Comparison of ENCODE assay signal across 38 cellular contexts in the genomic region with DNA sequence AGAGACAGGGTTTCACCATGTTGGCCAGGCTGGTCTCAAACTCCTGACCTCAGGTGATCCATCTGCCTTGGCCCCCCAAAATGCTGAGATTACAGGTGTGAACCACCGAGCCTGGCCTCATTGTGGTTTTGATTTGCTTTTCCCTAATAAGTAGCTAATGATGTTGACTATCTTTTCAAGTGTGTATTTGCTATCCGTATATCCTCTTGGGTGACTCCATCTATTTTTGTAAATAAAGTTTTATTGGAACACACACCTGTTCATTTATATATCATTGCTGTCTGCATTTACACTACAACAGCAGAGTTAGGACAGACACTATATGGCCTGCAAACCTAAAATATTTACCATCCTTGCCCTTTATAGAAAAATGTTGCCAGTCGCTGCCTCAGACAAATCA. TPM values are rescaled to one million over a fixed set of nuclear protein-coding genes. Genes with fewer than 3 reads are reported as not detected.
DNase-seq lines count a peak whose midpoint lies in the region; ATAC-seq, FAIRE-seq and TF ChIP-seq lines count a peak whose summit lies in the region.
"Had no signal": no experiment of that assay in that cellular context is flagged by ENCODE, and none has a peak within 500 bp of the region (broad histone marks: within the 10 kb centered on the region; RNA-seq: fewer than 3 reads in every experiment).

No MANE protein-coding gene starts in this region.

- H3K36me3 ChIP-seq in HepG2 (replicated peaks in 1 of 2; ENCODE audit: control insufficient read depth in 1 of 2, insufficient read depth in 2 of 2, low read length in 2 of 2) = no peaks in the 10 kb centered on the region
- H3K36me3 ChIP-seq in right lobe of liver = no peaks in the 10 kb centered on the region
- H3K36me3 ChIP-seq in GM12878 (ENCODE audit: control insufficient read depth in 2 of 2, insufficient read depth in 2 of 2, low read length in 1 of 2) = no peaks in the 10 kb centered on the region
- no peaks in the 10 kb centered on the region for H3K36me3 ChIP-seq in K562 (ENCODE audit: control insufficient read depth, insufficient read depth, low read length)
- H3K36me3 ChIP-seq in gastrocnemius medialis = no peaks in the 10 kb centered on the region
- H3K36me3 ChIP-seq: BE2C; BLaER1; BLaER1 treated with 17β-estradiol and CSF1 and Interleukin-3, amounts not matched to agents 10 nM and 100 nM had no signal

- H3K27me3 ChIP-seq in HepG2 (ENCODE audit: control insufficient read depth in 1 of 2, insufficient read depth in 2 of 2, low read length in 2 of 2) = peaks cover 0 to 5% of the 10 kb centered on the region in 2 experiments; a peak in 2 of 5 replicates
- no peaks in the 10 kb centered on the region for H3K27me3 ChIP-seq in right lobe of liver
- no peaks in the 10 kb centered on the region; a peak in 1 of 4 replicates for H3K27me3 ChIP-seq in GM12878 (replicated peaks in 1 of 2; ENCODE audit: control insufficient read depth in 2 of 2, insufficient read depth in 2 of 2, low read length in 1 of 2)
- peaks cover 5 to 8% of the 10 kb centered on the region in 2 experiments; a peak in 4 of 5 replicates for H3K27me3 ChIP-seq in K562 (ENCODE audit: control insufficient read depth in 2 of 2, insufficient read depth in 2 of 2, low read length in 2 of 2)
- peaks cover 4 to 8% (median 6%) of the 10 kb centered on the region in 3 donors for H3K27me3 ChIP-seq in gastrocnemius medialis
- H3K27me3 ChIP-seq: BE2C, BLaER1 had no signal

- DNase-seq in HepG2 (ENCODE audit: low spot score) = no peak
- DNase-seq in right lobe of liver = no peak
- peak; percentile 43 for DNase-seq in NCI-H774 (lab: John Stamatoyannopoulos, UW)
- DNase-seq in GM12878 (ENCODE audit: low read depth, low spot score) = no peak
- DNase-seq in K562 (ENCODE audit: extremely low read depth in 1 of 4, low spot score in 3 of 4) = no peak
- DNase-seq in gastrocnemius medialis = no peak
- no peak for DNase-seq in SW480 (ENCODE audit: low spot score)
- DNase-seq in islet precursor cell = no peak
- DNase-seq: 8988T; ACHN; AML-193; BE2C; C1 segment of cervical spinal cord; Caco-2; Calu3; CD4-positive, alpha-beta memory T cell; CD4-positive, alpha-beta T cell; CD4-positive, CD25-positive, alpha-beta regulatory T cell; CD8-positive, alpha-beta memory T cell; CD8-positive, alpha-beta T cell; COR-L47; DMS 273 treated with DMSO at 0.1 percent for 48 hours; DMS153; DMS53; DMS79; DMS79 treated with DMSO at 0.1 percent for 48 hours; DND-41; EL had no signal

- FAIRE-seq in HepG2 (lab: Jason Lieb, UNC) (no peak), GM12878 (lab: Jason Lieb, UNC) (no peak), K562 (lab: Jason Lieb, UNC) (no peak)
- FAIRE-seq: A204.1, A549, D721Med had no signal

- SMC1A ChIA-PET in GM12878 (lab: Charles Lee; ENCODE audit: uncharacterized antibody, unreplicated experiment) = no interaction called here

- H3K27ac ChIP-seq in HepG2 (ENCODE audit: extremely low read length, insufficient read depth, low read length) (no peak overlapping the region), right lobe of liver (no peak overlapping the region), GM12878 (ENCODE audit: control insufficient read depth, insufficient read depth) (no peak overlapping the region), K562 (ENCODE audit: extremely low read depth, low read depth, low read length) (no peak overlapping the region), gastrocnemius medialis (no peak overlapping the region)
- H3K27ac ChIP-seq: 22Rv1; A549; BLaER1; BLaER1 treated with 17β-estradiol and CSF1 and Interleukin-3, amounts not matched to agents 10 nM and 100 nM; C4-2B had no signal

- no peak for TF ChIP-seq POLR2A in HepG2 (IDR thresholded peaks at IDR 0.05; ENCODE audit: insufficient read depth in 1 of 2, low read depth in 2 of 2, low read length in 2 of 2)
- TF ChIP-seq POLR2A in right lobe of liver (IDR thresholded peaks at IDR 0.05) = no peak
- TF ChIP-seq POLR2A in GM12878 (IDR thresholded peaks at IDR 0.05; ENCODE audit: low read depth, low read length) = no peak
- no peak for TF ChIP-seq POLR2A in K562 (conservative IDR thresholded peaks at IDR 0.05)
- no peak for TF ChIP-seq POLR2A in gastrocnemius medialis (IDR thresholded peaks at IDR 0.05)

- RAD21 ChIA-PET in GM12878 (lab: Charles Lee; ENCODE audit: unreplicated experiment) = no interaction called here

- H3K79me2 ChIP-seq in HepG2 (ENCODE audit: insufficient read depth, low read length) (no peaks in the 10 kb centered on the region), GM12878 (ENCODE audit: control insufficient read depth, insufficient read depth, low read length) (no peaks in the 10 kb centered on the region), K562 (ENCODE audit: control insufficient read depth, insufficient read depth, low read length) (no peaks in the 10 kb centered on the region)

- intact Hi-C loops in HepG2 (cut with micrococcal nuclease; ENCODE audit: unreplicated experiment) = no loop called here
- intact Hi-C loops in right lobe of liver (cut with DNase I) = no loop called here
- intact Hi-C loops in GM12878 (cut with micrococcal nuclease; ENCODE audit: unreplicated experiment) = no loop called here
- intact Hi-C loops in K562 (cut with micrococcal nuclease) = no loop called here
- intact Hi-C loops in gastrocnemius medialis (cut with DNase I; ENCODE audit: low total_unique reads) = no loop called here

- ATAC-seq in HepG2 (no peak), right lobe of liver (no peak), GM12878 (no peak), K562 (no peak), gastrocnemius medialis (no peak)
- ATAC-seq: A549; CD8-positive, alpha-beta T cell had no signal

- H3K4me1 ChIP-seq in HepG2 (ENCODE audit: insufficient read depth, low read length) (no peaks in the 10 kb centered on the region), right lobe of liver (no peaks in the 10 kb centered on the region), GM12878 (ENCODE audit: control insufficient read depth, insufficient read depth, low read length) (no peaks in the 10 kb centered on the region), K562 (replicated peaks in 1 of 2; ENCODE audit: control insufficient read depth in 2 of 2, insufficient read depth in 2 of 2, low read length in 2 of 2) (peaks cover 0 to 6% of the 10 kb centered on the region in 2 experiments; a peak in 2 of 5 replicates), gastrocnemius medialis (no peaks in the 10 kb centered on the region)
- H3K4me1 ChIP-seq: A549, BE2C, Caco-2 had no signal

- TF ChIP-seq CTCF in HepG2 (CRISPR knock-in tag; IDR thresholded peaks at IDR 0.05) (no peak), right lobe of liver (IDR thresholded peaks at IDR 0.05) (no peak), GM12878 (IDR thresholded peaks at IDR 0.05 in 2 of 3, conservative IDR thresholded peaks at IDR 0.05 in 1 of 3; ENCODE audit: control insufficient read depth in 2 of 3, extremely low read depth in 1 of 3, insufficient read depth in 1 of 3, low read depth in 3 of 3, low read length in 3 of 3) (no peak), K562 (IDR thresholded peaks at IDR 0.05 in 2 of 3, conservative IDR thresholded peaks at IDR 0.05 in 1 of 3; ENCODE audit: insufficient read depth in 2 of 3, low read depth in 1 of 3, low read length in 3 of 3) (no peak), gastrocnemius medialis (IDR thresholded peaks at IDR 0.05 in 4 of 5, conservative IDR thresholded peaks at IDR 0.05 in 1 of 5) (no peak)

- H3K4me3 ChIP-seq in HepG2 (replicated peaks in 1 of 3; ENCODE audit: insufficient read depth in 1 of 3, low read depth in 2 of 3, low read length in 3 of 3) = no peak overlapping the region
- H3K4me3 ChIP-seq in right lobe of liver = no peak overlapping the region
- no peak overlapping the region for H3K4me3 ChIP-seq in GM12878
- H3K4me3 ChIP-seq in K562 = no peak overlapping the region
- H3K4me3 ChIP-seq in gastrocnemius medialis = no peak overlapping the region
- H3K4me3 ChIP-seq: A549; BLaER1; BLaER1 treated with 17β-estradiol and CSF1 and Interleukin-3, amounts not matched to agents 10 nM and 100 nM had no signal

- no peak overlapping the region for H2AFZ ChIP-seq in HepG2 (ENCODE audit: low read length)
- H2AFZ ChIP-seq in GM12878 (ENCODE audit: control insufficient read depth, low read depth, low read length) = no peak overlapping the region
- H2AFZ ChIP-seq in K562 (ENCODE audit: low read depth, low read length) = no peak overlapping the region

- in situ Hi-C loops in HepG2 (cut with HindIII; ENCODE audit: extremely low pct_ligation_motif_present, low pct_unique_long_range_greater_than_20kb) (no loop called here), GM12878 (cut with MboI) (no loop called here), K562 (cut with MboI) (no loop called here), gastrocnemius medialis (cut with MboI; ENCODE audit: low sequenced_read_pairs in 4 of 4) (no loop called here)

- no peaks in the 10 kb centered on the region for H3K9me3 ChIP-seq in HepG2 (ENCODE audit: low read length)
- no peaks in the 10 kb centered on the region for H3K9me3 ChIP-seq in right lobe of liver
- H3K9me3 ChIP-seq in GM12878 (replicated peaks; ENCODE audit: control insufficient read depth, insufficient read depth, low read length) = no peaks in the 10 kb centered on the region
- no peaks in the 10 kb centered on the region for H3K9me3 ChIP-seq in K562 (replicated peaks; ENCODE audit: control insufficient read depth, insufficient read depth, low read depth, low read length)
- no peaks in the 10 kb centered on the region for H3K9me3 ChIP-seq in gastrocnemius medialis
- H3K9me3 ChIP-seq: A549, BE2C, Caco-2 had no signal

- no peak overlapping the region for H3K4me2 ChIP-seq in HepG2 (ENCODE audit: low read depth, low read length)
- no peak overlapping the region for H3K4me2 ChIP-seq in GM12878 (ENCODE audit: control insufficient read depth, insufficient read depth)
- no peak overlapping the region for H3K4me2 ChIP-seq in K562 (ENCODE audit: insufficient read depth, low read length)
- H3K4me2 ChIP-seq: A549; BLaER1; BLaER1 treated with 17β-estradiol and CSF1 and Interleukin-3, amounts not matched to agents 10 nM and 100 nM had no signal

- H4K20me1 ChIP-seq in HepG2 (ENCODE audit: insufficient read depth, low read length) (no peaks in the 10 kb centered on the region), GM12878 (ENCODE audit: control insufficient read depth, insufficient read depth) (no peaks in the 10 kb centered on the region), K562 (replicated peaks; ENCODE audit: control insufficient read depth, insufficient read depth, low read length) (no peaks in the 10 kb centered on the region)
- H4K20me1 ChIP-seq: BLaER1; BLaER1 treated with 17β-estradiol and CSF1 and Interleukin-3, amounts not matched to agents 10 nM and 100 nM had no signal

- POLR2A ChIA-PET in HepG2 (lab: Yijun Ruan, JAX) (no interaction called here), GM12878 (lab: Charles Lee) (no interaction called here), K562 (lab: Yijun Ruan, JAX) (no interaction called here)

- TF ChIP-seq RAD21 in HepG2 (CRISPR knock-in tag; IDR thresholded peaks at IDR 0.05) (no peak), GM12878 (IDR thresholded peaks at IDR 0.05; ENCODE audit: insufficient read depth, low read depth, low read length) (no peak), K562 (CRISPR knock-in tag; conservative IDR thresholded peaks at IDR 0.05 in 1 of 2, IDR thresholded peaks at IDR 0.05 in 1 of 2) (no peak)

- H3K9me1 ChIP-seq in K562 (ENCODE audit: control insufficient read depth, insufficient read depth, low read length) = no peaks in the 10 kb centered on the region

- TF ChIP-seq EP300 in HepG2 (IDR thresholded peaks at IDR 0.05; ENCODE audit: low read depth in 2 of 2, low read length in 2 of 2) (no peak), HepG2 (CRISPR knock-in tag; IDR thresholded peaks at IDR 0.05; ENCODE audit: borderline replicate concordance) (no peak), GM12878 (IDR thresholded peaks at IDR 0.05; ENCODE audit: borderline replicate concordance in 1 of 2, control insufficient read depth in 1 of 2, low read depth in 2 of 2, low read length in 2 of 2) (no peak), K562 (IDR thresholded peaks at IDR 0.05; ENCODE audit: low read length) (no peak)

- H3K9ac ChIP-seq in HepG2 (ENCODE audit: insufficient read depth, low read depth, low read length) (no peak overlapping the region), GM12878 (ENCODE audit: control insufficient read depth, insufficient read depth, low read length) (no peak overlapping the region), K562 (ENCODE audit: insufficient read depth in 1 of 2, low read depth in 2 of 2, low read length in 2 of 2) (no peak overlapping the region)
- H3K9ac ChIP-seq: BLaER1; BLaER1 treated with 17β-estradiol and CSF1 and Interleukin-3, amounts not matched to agents 10 nM and 100 nM had no signal

- 24% methylated on average over 3 of the region's 3 CpGs for WGBS in HepG2 (ENCODE audit: low lambda C conversion rate)
- WGBS in right lobe of liver (ENCODE audit: insufficient coverage, low coverage, low lambda C conversion rate, missing lambda C conversion rate) = 79% methylated on average over 3 of the region's 3 CpGs
- WGBS in GM12878 (ENCODE audit: insufficient coverage, insufficient replicate concordance, low lambda C conversion rate, missing lambda C conversion rate) = 68% methylated on average over 3 of the region's 3 CpGs
- 6% methylated on average over 3 of the region's 3 CpGs for WGBS in K562 (ENCODE audit: insufficient coverage, low coverage, missing lambda C conversion rate)

- CTCF ChIA-PET in HepG2 (lab: Yijun Ruan, JAX; ENCODE audit: low intra/inter-chr PET ratio, low total read pairs) = no interaction called here
- CTCF ChIA-PET in GM12878 (lab: Yijun Ruan, JAX) = no interaction called here
- CTCF ChIA-PET in K562 (lab: Yijun Ruan, JAX; ENCODE audit: low intra/inter-chr PET ratio) = no interaction called here

- no TSS peak for BruUV-seq in HepG2 (replicated peaks; lab: Mats Ljungman, UMichigan)
- no TSS peak for BruUV-seq in GM12878 (replicated peaks; lab: Mats Ljungman, UMichigan)
- no TSS peak for BruUV-seq in K562 (replicated peaks; lab: Mats Ljungman, UMichigan)

RNA-seq across cellular contexts. Expression of a gene that starts 13.7 kb away (rescaled TPM):
- total RNA-seq in HepG2 (2016; rRNA removed; fragmentation: Illumina TruSeq; extraction: Trizol) (0.02 TPM in 1 of 2 replicates, not detected in the other), right lobe of liver (not detected), GM12878 (2014; rRNA removed) (not detected in 2 replicates), GM12878 (2014; rRNA removed; fragmentation: Illumina TruSeq; extraction: Trizol) (not detected in 2 replicates), GM12878 (2021) (not detected in 2 replicates), K562 (2014; rRNA removed) (0.05 TPM in 1 of 2 replicates, not detected in the other), K562 (2014; rRNA removed; fragmentation: Illumina TruSeq; extraction: Trizol) (0.04 TPM in 1 of 2 replicates, not detected in the other), K562 (2015; rRNA removed; fragmentation: Illumina TruSeq; extraction: Trizol) (not detected in 2 replicates), K562 (2021) (not detected in 2 replicates), gastrocnemius medialis (not detected)
- not detected in 2 replicates for total RNA-seq in HepG2 (2016; cell fraction: cytosol; rRNA removed; fragmentation: Illumina TruSeq; extraction: Trizol; ENCODE audit: low read depth)
- total RNA-seq in HepG2 (2016; cell fraction: insoluble cytoplasmic fraction; rRNA removed; fragmentation: Illumina TruSeq; extraction: Trizol) = 0.02 TPM in 1 of 2 replicates, not detected in the other
- not detected in 2 replicates for total RNA-seq in HepG2 (2016; cell fraction: membrane; rRNA removed; fragmentation: Illumina TruSeq; extraction: Trizol)
- total RNA-seq in HepG2 (2016; cell fraction: nucleus; rRNA removed; fragmentation: Illumina TruSeq; extraction: Trizol) = not detected in 2 replicates
- polyA plus RNA-seq in HepG2 (2011; rRNA removed) (0.03 TPM in 1 of 2 replicates, not detected in the other), GM12878 (2011; rRNA removed) (not detected in 2 replicates), GM12878 (2014; fragmentation: Illumina TruSeq; extraction: Trizol) (not detected in 2 replicates), GM12878 (2014; fragmentation: Nextera tagmentation; extraction: Ambion mirVana) (not detected), GM12878 (2014; rRNA removed) (not detected in 2 replicates), GM12878 (2016; fragmentation: Nextera tagmentation; extraction: Ambion mirVana) (not detected), K562 (2011; rRNA removed) (0.04 TPM in 1 of 2 replicates, not detected in the other), K562 (2014; fragmentation: Illumina TruSeq; extraction: Trizol) (not detected in 2 replicates), K562 (2014; fragmentation: Nextera tagmentation; extraction: Ambion mirVana) (not detected), K562 (2014; rRNA removed) (0.01 TPM in 1 of 2 replicates, not detected in the other)
- 0.01 TPM in 1 of 2 replicates, not detected in the other for polyA plus RNA-seq in HepG2 (2011; cell fraction: cytosol; rRNA removed)
- polyA plus RNA-seq in HepG2 (2011; cell fraction: nucleus; rRNA removed) = 0.02 TPM in 1 of 2 replicates, not detected in the other
- polyA plus RNA-seq in HepG2 (2012) = not detected in 2 replicates
- polyA plus RNA-seq in HepG2 (2016; cell fraction: cytosol; fragmentation: Illumina TruSeq; extraction: Trizol; ENCODE audit: low read depth) = not detected in 2 replicates
- not detected in 2 replicates for polyA plus RNA-seq in HepG2 (2016; cell fraction: insoluble cytoplasmic fraction; fragmentation: Illumina TruSeq; extraction: Trizol; ENCODE audit: low read depth)
- 0.07 TPM in 1 of 2 replicates, not detected in the other for polyA plus RNA-seq in HepG2 (2016; cell fraction: membrane; fragmentation: Illumina TruSeq; extraction: Trizol; ENCODE audit: low read depth)
- not detected in 2 replicates for polyA plus RNA-seq in HepG2 (2016; cell fraction: nucleus; fragmentation: Illumina TruSeq; extraction: Trizol; ENCODE audit: insufficient read depth, low read depth)
- 1.2 TPM in 1 of 2 replicates, not detected in the other for polyA minus RNA-seq in HepG2 (2011; rRNA and poly(A)+ RNA removed; ENCODE audit: low replicate concordance)
- not detected in 2 replicates for polyA minus RNA-seq in HepG2 (2011; cell fraction: cytosol; rRNA and poly(A)+ RNA removed)
- polyA minus RNA-seq in HepG2 (2011; cell fraction: nucleus; rRNA and poly(A)+ RNA removed) = not detected in 2 replicates
- not detected in 2 replicates for total RNA-seq in GM12878 (2013; cell fraction: nucleolus; rRNA removed)
- not detected for polyA plus RNA-seq in GM12878 (2011; ENCODE audit: low read depth)
- not detected in 2 replicates for polyA plus RNA-seq in GM12878 (2011; cell fraction: cytosol; rRNA removed)
- polyA plus RNA-seq in GM12878 (2011; cell fraction: nucleus; rRNA removed) = not detected in 2 replicates
- 0.03 TPM in 1 of 2 replicates, not detected in the other for polyA plus RNA-seq in GM12878 (2012)
- not detected in 2 replicates for polyA minus RNA-seq in GM12878 (2011; rRNA and poly(A)+ RNA removed)
- polyA minus RNA-seq in GM12878 (2011; cell fraction: cytosol; rRNA and poly(A)+ RNA removed) = not detected in 2 replicates
- polyA minus RNA-seq in GM12878 (2011; cell fraction: nucleus; rRNA and poly(A)+ RNA removed) = not detected in 2 replicates
- total RNA-seq in K562 (2011; cell fraction: chromatin; rRNA removed; ENCODE audit: low replicate concordance) = not detected in 2 replicates
- not detected in 2 replicates for total RNA-seq in K562 (2011; cell fraction: nucleolus; rRNA removed)
- total RNA-seq in K562 (2011; cell fraction: nucleoplasm; rRNA removed) = not detected in 2 replicates
- polyA plus RNA-seq in K562 (2011; cell fraction: cytosol; rRNA removed) = 0.01 TPM in 2 replicates
- not detected in 2 replicates for polyA plus RNA-seq in K562 (2011; cell fraction: nucleus; rRNA removed)
- 0.10 TPM in 1 of 2 replicates, not detected in the other for polyA plus RNA-seq in K562 (2012)
- polyA minus RNA-seq in K562 (2011; rRNA and poly(A)+ RNA removed) = 0.03 TPM in 1 of 2 replicates, not detected in the other
- polyA minus RNA-seq in K562 (2011; cell fraction: cytosol; rRNA and poly(A)+ RNA removed) = not detected in 2 replicates
- not detected in 2 replicates for polyA minus RNA-seq in K562 (2011; cell fraction: nucleus; rRNA and poly(A)+ RNA removed)
- total RNA-seq: Calu3; CD4-positive, alpha-beta memory T cell; CD4-positive, alpha-beta T cell; CD8-positive, alpha-beta memory T cell had no signal
- polyA plus RNA-seq: AG04450; BJ; CD14-positive monocyte; CD4-positive, CD25-positive, alpha-beta regulatory T cell; CD8-positive, alpha-beta memory T cell had no signal

RNA-seq across cellular contexts. Expression of a gene that starts 15.8 kb away (rescaled TPM):
- 5.9 and 6.4 TPM in 2 replicates for total RNA-seq in HepG2 (2016; rRNA removed; fragmentation: Illumina TruSeq; extraction: Trizol)
- 3.0 and 3.1 TPM in 2 replicates for total RNA-seq in HepG2 (2016; cell fraction: cytosol; rRNA removed; fragmentation: Illumina TruSeq; extraction: Trizol; ENCODE audit: low read depth)
- 4.9 and 5.1 TPM in 2 replicates for total RNA-seq in HepG2 (2016; cell fraction: insoluble cytoplasmic fraction; rRNA removed; fragmentation: Illumina TruSeq; extraction: Trizol)
- 1.9 and 2.3 TPM in 2 replicates for total RNA-seq in HepG2 (2016; cell fraction: membrane; rRNA removed; fragmentation: Illumina TruSeq; extraction: Trizol)
- total RNA-seq in HepG2 (2016; cell fraction: nucleus; rRNA removed; fragmentation: Illumina TruSeq; extraction: Trizol) = 5.2 and 5.4 TPM in 2 replicates
- polyA plus RNA-seq in HepG2 (2011; rRNA removed) = 5.1 and 6.2 TPM in 2 replicates
- polyA plus RNA-seq in HepG2 (2011; cell fraction: cytosol; rRNA removed) = 3.5 and 4.2 TPM in 2 replicates
- 9.2 and 11.2 TPM in 2 replicates for polyA plus RNA-seq in HepG2 (2011; cell fraction: nucleus; rRNA removed)
- polyA plus RNA-seq in HepG2 (2012) = 5.5 and 6.7 TPM in 2 replicates
- polyA plus RNA-seq in HepG2 (2016; cell fraction: cytosol; fragmentation: Illumina TruSeq; extraction: Trizol; ENCODE audit: low read depth) = 0.53 and 0.58 TPM in 2 replicates
- 4.8 and 5.4 TPM in 2 replicates for polyA plus RNA-seq in HepG2 (2016; cell fraction: insoluble cytoplasmic fraction; fragmentation: Illumina TruSeq; extraction: Trizol; ENCODE audit: low read depth)
- polyA plus RNA-seq in HepG2 (2016; cell fraction: membrane; fragmentation: Illumina TruSeq; extraction: Trizol; ENCODE audit: low read depth) = 0.95 and 0.97 TPM in 2 replicates
- 5.8 and 6.0 TPM in 2 replicates for polyA plus RNA-seq in HepG2 (2016; cell fraction: nucleus; fragmentation: Illumina TruSeq; extraction: Trizol; ENCODE audit: insufficient read depth, low read depth)
- 12.8 and 14.9 TPM in 2 replicates for polyA minus RNA-seq in HepG2 (2011; rRNA and poly(A)+ RNA removed; ENCODE audit: low replicate concordance)
- 5.1 and 6.1 TPM in 2 replicates for polyA minus RNA-seq in HepG2 (2011; cell fraction: cytosol; rRNA and poly(A)+ RNA removed)
- polyA minus RNA-seq in HepG2 (2011; cell fraction: nucleus; rRNA and poly(A)+ RNA removed) = 13.1 and 22.3 TPM in 2 replicates
- total RNA-seq in right lobe of liver = 1 to 10 TPM; 4.5 to 9.6 (median 6.3) TPM
- 10.7 and 12.8 TPM in 2 replicates for total RNA-seq in GM12878 (2013; cell fraction: nucleolus; rRNA removed)
- total RNA-seq in GM12878 (2014; rRNA removed) = 4.3 and 4.6 TPM in 2 replicates
- 2.5 and 2.6 TPM in 2 replicates for total RNA-seq in GM12878 (2014; rRNA removed; fragmentation: Illumina TruSeq; extraction: Trizol)
- 6.8 and 7.5 TPM in 2 replicates for total RNA-seq in GM12878 (2021)
- 2.9 TPM for polyA plus RNA-seq in GM12878 (2011; ENCODE audit: low read depth)
- 4.0 and 7.3 TPM in 2 replicates for polyA plus RNA-seq in GM12878 (2011; rRNA removed)
- 5.6 TPM in 2 replicates for polyA plus RNA-seq in GM12878 (2011; cell fraction: cytosol; rRNA removed)
- polyA plus RNA-seq in GM12878 (2011; cell fraction: nucleus; rRNA removed) = 12.1 and 12.9 TPM in 2 replicates
- 3.5 and 4.4 TPM in 2 replicates for polyA plus RNA-seq in GM12878 (2012)
- polyA plus RNA-seq in GM12878 (2014; fragmentation: Illumina TruSeq; extraction: Trizol) = 3.9 and 4.5 TPM in 2 replicates
- polyA plus RNA-seq in GM12878 (2014; fragmentation: Nextera tagmentation; extraction: Ambion mirVana) = under 1 TPM; 0.49 to 0.52 TPM
- 4.5 and 5.0 TPM in 2 replicates for polyA plus RNA-seq in GM12878 (2014; rRNA removed)
- 1 to 10 TPM; 4.0 to 5.4 TPM for polyA plus RNA-seq in GM12878 (2016; fragmentation: Nextera tagmentation; extraction: Ambion mirVana)
- polyA minus RNA-seq in GM12878 (2011; rRNA and poly(A)+ RNA removed) = 9.3 and 14.3 TPM in 2 replicates
- 2.1 and 3.3 TPM in 2 replicates for polyA minus RNA-seq in GM12878 (2011; cell fraction: cytosol; rRNA and poly(A)+ RNA removed)
- polyA minus RNA-seq in GM12878 (2011; cell fraction: nucleus; rRNA and poly(A)+ RNA removed) = 6.9 and 10.5 TPM in 2 replicates
- total RNA-seq in K562 (2011; cell fraction: chromatin; rRNA removed; ENCODE audit: low replicate concordance) = 22.7 and 26.4 TPM in 2 replicates
- total RNA-seq in K562 (2011; cell fraction: nucleolus; rRNA removed) = 9.8 and 11.3 TPM in 2 replicates
- total RNA-seq in K562 (2011; cell fraction: nucleoplasm; rRNA removed) = 17.7 and 31.7 TPM in 2 replicates
- 6.7 and 7.0 TPM in 2 replicates for total RNA-seq in K562 (2014; rRNA removed)
- total RNA-seq in K562 (2014; rRNA removed; fragmentation: Illumina TruSeq; extraction: Trizol) = 2.7 and 3.9 TPM in 2 replicates
- total RNA-seq in K562 (2015; rRNA removed; fragmentation: Illumina TruSeq; extraction: Trizol) = 4.0 and 4.1 TPM in 2 replicates
- 8.1 and 8.3 TPM in 2 replicates for total RNA-seq in K562 (2021)
- polyA plus RNA-seq in K562 (2011; rRNA removed) = 6.7 and 9.7 TPM in 2 replicates
- polyA plus RNA-seq in K562 (2011; cell fraction: cytosol; rRNA removed) = 6.4 and 7.3 TPM in 2 replicates
- polyA plus RNA-seq in K562 (2011; cell fraction: nucleus; rRNA removed) = 13.8 and 15.6 TPM in 2 replicates
- 4.6 and 9.9 TPM in 2 replicates for polyA plus RNA-seq in K562 (2012)
- 4.8 and 6.2 TPM in 2 replicates for polyA plus RNA-seq in K562 (2014; fragmentation: Illumina TruSeq; extraction: Trizol)
- polyA plus RNA-seq in K562 (2014; fragmentation: Nextera tagmentation; extraction: Ambion mirVana) = under 1 TPM; 0.58 to 0.69 TPM
- 3.6 and 4.4 TPM in 2 replicates for polyA plus RNA-seq in K562 (2014; rRNA removed)
- polyA minus RNA-seq in K562 (2011; rRNA and poly(A)+ RNA removed) = 15.4 and 19.4 TPM in 2 replicates
- polyA minus RNA-seq in K562 (2011; cell fraction: cytosol; rRNA and poly(A)+ RNA removed) = 5.4 and 9.7 TPM in 2 replicates
- 9.0 and 12.6 TPM in 2 replicates for polyA minus RNA-seq in K562 (2011; cell fraction: nucleus; rRNA and poly(A)+ RNA removed)
- 1 to 10 TPM; 4.2 to 5.6 (median 4.7) TPM for total RNA-seq in gastrocnemius medialis
